10 cellular contexts compared by ENCODE assay signal in genomic region chr9:33157960-33158359, GRCh38. TPM values are rescaled to one million over a fixed set of nuclear protein-coding genes. Genes with fewer than 3 reads are reported as not detected.
A peak's percentile ranks its signal among the peaks of the same experiment; 100 is the strongest.
DNase-seq lines count a peak whose midpoint lies in the region; ATAC-seq and TF ChIP-seq lines count a peak whose summit lies in the region.
"Had no signal": no experiment of that assay in that cellular context is flagged by ENCODE, and none has a peak within 500 bp of the region (broad histone marks: within the 10 kb centered on the region; RNA-seq: fewer than 3 reads in every experiment).

No MANE protein-coding gene starts in this region.

- peak overlapping the region; percentile 29; the same call in 1 of the 2 replicates for H3K27ac ChIP-seq in HEK293 (ENCODE audit: extremely low read depth, low read depth, low read length)
- peak overlapping the region; percentile 86 to 99 (median 98) for H3K27ac ChIP-seq in spleen

- CTCF ChIA-PET in HEK293 (lab: Yijun Ruan, JAX) = interaction anchor here (0.7 to 0.8 kb wide), 2 partner anchors 68 to 113 kb away, joined by 3 read pairs; no protein-coding TSS in a partner anchor

- no peak for TF ChIP-seq POLR2A in spleen (IDR thresholded peaks at IDR 0.05)

- H3K4me1 ChIP-seq in HEK293 (ENCODE audit: control insufficient read depth, insufficient read depth, low read length) (peaks cover 38% of the 10 kb centered on the region), spleen (peaks cover 83 to 100% (median 98%) of the 10 kb centered on the region in 6 donors)

- no peaks in the 10 kb centered on the region for H3K27me3 Mint-ChIP-seq in activated T-helper 17 cell treated with anti-CD3 and anti-CD28 coated beads, Interleukin-2, amount 50 U/mL, for 72 hours

- no peaks in the 10 kb centered on the region for H3K9me3 ChIP-seq in HEK293 (ENCODE audit: control insufficient read depth, insufficient read depth, low read depth, low read length)
- H3K9me3 ChIP-seq in spleen = no peaks in the 10 kb centered on the region

- peaks cover 13% of the 10 kb centered on the region for H3K36me3 Mint-ChIP-seq in activated T-helper 17 cell treated with anti-CD3 and anti-CD28 coated beads, Interleukin-2, amount 50 U/mL, for 72 hours (ENCODE audit: low read depth)

- POLR2A ChIA-PET in HEK293 (lab: Yijun Ruan, JAX) = interaction anchor here (0.6 to 0.7 kb wide), 2 partner anchors 9 to 11 kb away, joined by 3 read pairs; partner anchors contain the start of gene B4GALT1

- H3K27ac Mint-ChIP-seq in activated T-helper 17 cell treated with anti-CD3 and anti-CD28 coated beads, Interleukin-2, amount 50 U/mL, for 72 hours = peak overlapping the region; percentile 99

- peak overlapping the region; percentile 100 for H3K4me3 Mint-ChIP-seq in activated T-helper 17 cell treated with anti-CD3 and anti-CD28 coated beads, Interleukin-2, amount 50 U/mL, for 72 hours

- H3K27me3 ChIP-seq in spleen (replicated peaks in 1 of 7) = no peaks in the 10 kb centered on the region

- H3K4me3 ChIP-seq in HEK293 (ENCODE audit: low read depth, low read length) (no peak overlapping the region), spleen (peak overlapping the region in 1 of 8 donors; percentile 81)

- peak; percentile 47 for DNase-seq in kidney tubule cell (ENCODE audit: low spot score)
- DNase-seq in spleen = no peak
- no peak for DNase-seq in stimulated activated naive CD4-positive, alpha-beta T cell treated with Interleukin-2 at 50 U/mL for 16 hours (lab: John Stamatoyannopoulos, UW)
- DNase-seq in iPS-NIHi11 (ENCODE audit: low spot score) = no peak
- DNase-seq: foreskin fibroblast, NCI-H526 had no signal

- H3K9me3 Mint-ChIP-seq in activated T-helper 17 cell treated with anti-CD3 and anti-CD28 coated beads, Interleukin-2, amount 50 U/mL, for 72 hours = no peaks in the 10 kb centered on the region

- intact Hi-C loops in spleen (cut with DNase I; ENCODE audit: low total_unique reads) = no loop called here

- TF ChIP-seq CTCF in HEK293 (tag by site-specific recombination; IDR thresholded peaks at IDR 0.05) = no peak
- no peak for TF ChIP-seq CTCF in spleen (IDR thresholded peaks at IDR 0.05 in 8 of 11, conservative IDR thresholded peaks at IDR 0.05 in 3 of 11)

- H3K4me1 Mint-ChIP-seq in activated T-helper 17 cell treated with anti-CD3 and anti-CD28 coated beads, Interleukin-2, amount 50 U/mL, for 72 hours = peaks cover 74% of the 10 kb centered on the region

- WGBS in spleen, 5 donors = 50 to 67% (median 54%) methylated on average over 4 of the region's 4 CpGs

- H3K36me3 ChIP-seq in HEK293 (ENCODE audit: control insufficient read depth in 2 of 2, insufficient read depth in 1 of 2, low read length in 2 of 2) (no peaks in the 10 kb centered on the region), spleen (no peaks in the 10 kb centered on the region)

- no peak for ATAC-seq in activated T-helper 17 cell treated with anti-CD3 and anti-CD28 coated beads, Interleukin-2, amount 50 U/mL, for 72 hours (replicated peaks)
- ATAC-seq in GM21367 (IDR thresholded peaks at IDR 0.05; ENCODE audit: unreplicated experiment) (no peak), GM18909 (IDR thresholded peaks at IDR 0.05; ENCODE audit: poor library complexity, unreplicated experiment) (no peak)

TF ChIP-seq in HEK293, 187 proteins besides CTCF, POLR2A, EP300 and RAD21:
- TF ChIP-seq ZBTB17 (tag by site-specific recombination; IDR thresholded peaks at IDR 0.05) (0 out of 2 replicates have a peak, but pooled peaks have one; percentile 47), ZNF837 (tag by site-specific recombination; IDR thresholded peaks at IDR 0.05) (no peak), MEIS1 (CRISPR knock-in tag; IDR thresholded peaks at IDR 0.05; ENCODE audit: borderline replicate concordance) (no peak), GLIS1 (tag by site-specific recombination; IDR thresholded peaks at IDR 0.05) (peak; percentile 44), ZNF24 (tag by site-specific recombination; IDR thresholded peaks at IDR 0.05) (0 out of 2 replicates have a peak, but pooled peaks have one; percentile 51), PRDM10 (tag by site-specific recombination; IDR thresholded peaks at IDR 0.05) (peak; percentile 11; the same call in 1 of the 2 replicates), ZNF621 (tag by site-specific recombination; IDR thresholded peaks at IDR 0.05) (no peak), ZNF658 (tag by site-specific recombination; IDR thresholded peaks at IDR 0.05) (no peak), ATF2 (tag by site-specific recombination; IDR thresholded peaks at IDR 0.05; ENCODE audit: low read depth) (peak; percentile 69), ZNF76 (tag by site-specific recombination; IDR thresholded peaks at IDR 0.05; ENCODE audit: borderline replicate concordance, low read depth) (no peak)

RNA-seq across cellular contexts. Expression of gene B4GALT1, which starts 9.2 kb away (rescaled TPM):
- 10 to 100 TPM; 45.4 to 57.9 TPM for total RNA-seq in activated T-helper 17 cell treated with anti-CD3 and anti-CD28 coated beads, Interleukin-2, amount 50 U/mL, for 72 hours
- 100 to 1,000 TPM in 2 of 7 donors, 10 to 100 TPM in 5; 75.1 to 111 (median 91.4) TPM for total RNA-seq in spleen
- 10 to 100 TPM; 18.1 to 29.5 (median 25.4) TPM for polyA plus RNA-seq in spleen
